13 cellular contexts compared by ENCODE assay signal in genomic region chr3:126932188-126932931, GRCh38. TPM values are rescaled to one million over a fixed set of nuclear protein-coding genes. Genes with fewer than 3 reads are reported as not detected.
DNase-seq lines count a peak whose midpoint lies in the region; ATAC-seq and TF ChIP-seq lines count a peak whose summit lies in the region.
"Had no signal": no experiment of that assay in that cellular context is flagged by ENCODE, and none has a peak within 500 bp of the region (broad histone marks: within the 10 kb centered on the region; RNA-seq: fewer than 3 reads in every experiment).

No MANE protein-coding gene starts in this region.

- peaks cover 8% of the 10 kb centered on the region for H3K4me1 Mint-ChIP-seq in MCF 10A (ENCODE audit: insufficient read depth, unreplicated experiment)
- H3K4me1 Mint-ChIP-seq: activated naive CD4-positive, alpha-beta T cell treated with anti-CD3 and anti-CD28 coated beads, Interleukin-2, amount 10 ng/mL, durations not matched to agents 7 days and 5 days had no signal

- H3K36me3 Mint-ChIP-seq in MCF 10A (ENCODE audit: insufficient read depth, unreplicated experiment) = no peaks in the 10 kb centered on the region
- H3K36me3 Mint-ChIP-seq: activated naive CD4-positive, alpha-beta T cell treated with anti-CD3 and anti-CD28 coated beads, Interleukin-2, amount 10 ng/mL, durations not matched to agents 7 days and 5 days had no signal

- in situ Hi-C loops in gastrocnemius medialis (cut with MboI; ENCODE audit: low sequenced_read_pairs in 4 of 4) = no loop called here

- ATAC-seq in gastrocnemius medialis = peak; percentile 69 to 83
- no peak for ATAC-seq in GM21529 (IDR thresholded peaks at IDR 0.05; ENCODE audit: unreplicated experiment)
- ATAC-seq: activated CD8-positive, alpha-beta T cell treated with anti-CD3 and anti-CD28 coated beads for 36 hours had no signal

- H3K27ac Mint-ChIP-seq in MCF 10A (ENCODE audit: low read depth, unreplicated experiment) = no peak overlapping the region
- H3K27ac Mint-ChIP-seq: activated CD8-positive, alpha-beta T cell treated with anti-CD3 and anti-CD28 coated beads for 36 hours; activated naive CD4-positive, alpha-beta T cell treated with anti-CD3 and anti-CD28 coated beads, Interleukin-2, amount 10 ng/mL, durations not matched to agents 7 days and 5 days; mesothelial cell of epicardium had no signal

- no peak for TF ChIP-seq CTCF in MCF 10A (IDR thresholded peaks at IDR 0.05; ENCODE audit: unreplicated experiment)
- TF ChIP-seq CTCF in gastrocnemius medialis (IDR thresholded peaks at IDR 0.05 in 4 of 5, conservative IDR thresholded peaks at IDR 0.05 in 1 of 5) = no peak

- no peaks in the 10 kb centered on the region for H3K9me3 ChIP-seq in gastrocnemius medialis

- H3K4me3 ChIP-seq in gastrocnemius medialis = no peak overlapping the region

- no peak overlapping the region for H3K27ac ChIP-seq in gastrocnemius medialis

- no peaks in the 10 kb centered on the region for H3K27me3 Mint-ChIP-seq in MCF 10A (ENCODE audit: insufficient read depth, unreplicated experiment)
- H3K27me3 Mint-ChIP-seq: activated CD8-positive, alpha-beta T cell treated with anti-CD3 and anti-CD28 coated beads for 36 hours; activated naive CD4-positive, alpha-beta T cell treated with anti-CD3 and anti-CD28 coated beads, Interleukin-2, amount 10 ng/mL, durations not matched to agents 7 days and 5 days; CD4-positive, alpha-beta memory T cell had no signal

- H3K9me3 Mint-ChIP-seq in MCF 10A (ENCODE audit: unreplicated experiment) = no peaks in the 10 kb centered on the region
- H3K9me3 Mint-ChIP-seq: activated CD8-positive, alpha-beta T cell treated with anti-CD3 and anti-CD28 coated beads for 36 hours; activated naive CD4-positive, alpha-beta T cell treated with anti-CD3 and anti-CD28 coated beads, Interleukin-2, amount 10 ng/mL, durations not matched to agents 7 days and 5 days; CD4-positive, alpha-beta memory T cell; mesothelial cell of epicardium had no signal

- peaks cover 5 to 6% of the 10 kb centered on the region in 2 donors for H3K4me1 ChIP-seq in gastrocnemius medialis

- POLR2A ChIA-PET in MCF 10A (lab: Yijun Ruan, JAX) = no interaction called here

- no peak overlapping the region for H3K4me3 Mint-ChIP-seq in MCF 10A (ENCODE audit: unreplicated experiment)
- H3K4me3 Mint-ChIP-seq: activated CD8-positive, alpha-beta T cell treated with anti-CD3 and anti-CD28 coated beads for 36 hours; activated naive CD4-positive, alpha-beta T cell treated with anti-CD3 and anti-CD28 coated beads, Interleukin-2, amount 10 ng/mL, durations not matched to agents 7 days and 5 days; CD4-positive, alpha-beta memory T cell; mesothelial cell of epicardium had no signal

- TF ChIP-seq POLR2A in gastrocnemius medialis (IDR thresholded peaks at IDR 0.05) = no peak

- H3K27me3 ChIP-seq in gastrocnemius medialis = no peaks in the 10 kb centered on the region

- intact Hi-C loops in MCF 10A (cut with micrococcal nuclease) = no loop called here
- intact Hi-C loops in gastrocnemius medialis (cut with DNase I; ENCODE audit: low total_unique reads) = no loop called here

- CTCF ChIA-PET in MCF 10A (lab: Yijun Ruan, JAX) = interaction anchor here (1.0 kb wide), 1 partner anchor 254 kb away, joined by 3 read pairs; no protein-coding TSS in a partner anchor

- DNase-seq in HCEC 1CT = peak; percentile 45
- DNase-seq in MCF 10A (ENCODE audit: unreplicated experiment) = peak; percentile 38
- DNase-seq in iris pigment epithelial cell (ENCODE audit: low read depth) = peak; percentile 77
- peak; percentile 40 to 59 for DNase-seq in gastrocnemius medialis
- DNase-seq in NCI-H524 treated with DMSO at 0.1 percent for 48 hours (lab: John Stamatoyannopoulos, UW) = no peak
- DNase-seq in activated CD4-positive, alpha-beta T cell treated with anti-CD3 and anti-CD28 coated beads for 1 hour = no peak
- no peak for DNase-seq in Ammon's horn (ENCODE audit: low spot score)
- DNase-seq: activated CD8-positive, alpha-beta T cell treated with anti-CD3 and anti-CD28 coated beads for 36 hours; activated naive CD4-positive, alpha-beta T cell treated with anti-CD3 and anti-CD28 coated beads, Interleukin-2, amount 10 ng/mL, durations not matched to agents 7 days and 5 days; CD4-positive, alpha-beta memory T cell; T-helper 9 cell had no signal

- BruUV-seq in MCF 10A (replicated peaks; lab: Mats Ljungman, UMichigan) = no TSS peak

- H3K36me3 ChIP-seq in gastrocnemius medialis = no peaks in the 10 kb centered on the region

RNA-seq across cellular contexts. Expression of gene PLXNA1, which starts 50.6 kb away (rescaled TPM):
- 42.1 and 48.4 TPM in 2 replicates for total RNA-seq in MCF 10A (2022)
- 10 to 100 TPM; 12.7 to 27.9 (median 19.5) TPM for total RNA-seq in gastrocnemius medialis

Comparison
In these comparisons a context has a peak if more than half of its experiments do, and no peak if none do; other contexts are left out.
1. DNase-seq: peak in HCEC 1CT (single experiment), MCF 10A (single experiment), iris pigment epithelial cell (single experiment) and gastrocnemius medialis (2 of 2); none in NCI-H524 treated with DMSO at 0.1 percent for 48 hours (single experiment), activated CD4-positive, alpha-beta T cell treated with anti-CD3 and anti-CD28 coated beads for 1 hour (single experiment) and Ammon's horn (single experiment).